In the genomic region with DNA sequence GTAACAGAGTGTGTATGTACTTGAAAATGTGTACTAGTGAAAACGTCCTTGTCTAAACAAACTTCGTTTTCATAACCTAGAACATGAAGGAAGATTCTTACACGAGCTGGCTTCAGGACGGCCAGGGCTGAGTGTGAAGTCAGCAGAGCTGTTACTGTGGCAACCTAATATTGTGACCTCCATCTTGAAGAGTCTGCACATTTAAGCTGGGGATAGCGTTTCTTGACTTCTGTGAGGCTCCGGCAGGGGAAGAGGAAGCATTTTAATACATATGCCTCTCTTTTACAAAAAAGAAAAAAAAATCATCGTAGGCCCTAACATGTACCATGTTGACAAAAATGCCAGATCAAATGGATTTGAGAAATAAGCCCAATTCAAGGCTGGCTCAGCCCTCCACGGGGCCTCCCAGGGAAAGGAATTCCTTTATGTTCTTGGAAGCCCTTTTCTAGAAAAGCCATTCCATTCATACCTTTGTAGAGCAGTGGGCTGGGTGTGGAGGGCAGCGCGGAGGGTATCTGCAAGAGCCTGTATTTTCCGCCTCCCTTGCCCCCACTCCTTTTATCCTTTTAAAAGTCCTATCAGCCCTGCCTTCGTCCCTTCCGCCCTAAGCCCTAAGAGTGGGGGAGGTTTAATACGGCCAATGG, we compare ENCODE assay signal across 13 cellular contexts. TPM values are rescaled to one million over a fixed set of nuclear protein-coding genes. Genes with fewer than 3 reads are reported as not detected.
DNase-seq lines count a peak whose midpoint lies in the region; ATAC-seq, FAIRE-seq and TF ChIP-seq lines count a peak whose summit lies in the region.
"Had no signal": no experiment of that assay in that cellular context is flagged by ENCODE, and none has a peak within 500 bp of the region (broad histone marks: within the 10 kb centered on the region; RNA-seq: fewer than 3 reads in every experiment).

No MANE protein-coding gene starts in this region.

- no peak overlapping the region for H2AFZ ChIP-seq in fibroblast of lung (ENCODE audit: low read length)

- WGBS in A549 (ENCODE audit: missing lambda C conversion rate), result 89% methylated on average over 14 of the region's 14 CpGs
- 14% methylated on average over 9 of the region's 14 CpGs for WGBS in HUES64
- no CpG with 5 or more reads among the region's 14 CpGs for WGBS in mesendoderm (ENCODE audit: extremely low coverage, insufficient coverage, low lambda C conversion rate)
- 87 to 92% (median 89%) methylated on average over 14 of the region's 14 CpGs for WGBS in adrenal gland, 4 donors

- no peak for TF ChIP-seq EP300 in A549 (IDR thresholded peaks at IDR 0.05)

- no peaks in the 10 kb centered on the region for H3K9me3 ChIP-seq in A549
- no peaks in the 10 kb centered on the region for H3K9me3 ChIP-seq in HUES64 (ENCODE audit: insufficient read depth, low read depth, low read length)
- no peaks in the 10 kb centered on the region for H3K9me3 ChIP-seq in fibroblast of lung (ENCODE audit: control insufficient read depth, insufficient read depth, low read depth, low read length)
- no peaks in the 10 kb centered on the region for H3K9me3 ChIP-seq in adrenal gland (replicated peaks in 1 of 3)

- H3K4me3 ChIP-seq in A549 (no peak overlapping the region), HUES64 (ENCODE audit: low read length) (peak overlapping the region; percentile 26), fibroblast of lung (replicated peaks in 1 of 4; ENCODE audit: control extremely low read depth in 1 of 4, insufficient read depth in 1 of 4, low read depth in 3 of 4, low read length in 4 of 4) (no peak overlapping the region), mesendoderm (ENCODE audit: low read length) (no peak overlapping the region), adrenal gland (no peak overlapping the region)

- no peak overlapping the region for H3K23ac ChIP-seq in mesendoderm (ENCODE audit: low read length)

- no peaks in the 10 kb centered on the region for H3K79me1 ChIP-seq in mesendoderm (ENCODE audit: low read length)

- H3K56ac ChIP-seq in mesendoderm (ENCODE audit: low read length), result peak overlapping the region; percentile 2

- H3K9ac ChIP-seq in HUES64 (ENCODE audit: low read depth, low read length), result peak overlapping the region; percentile 74
- H3K9ac ChIP-seq in fibroblast of lung (ENCODE audit: insufficient read depth, low read length), result no peak overlapping the region
- H3K9ac ChIP-seq in mesendoderm (ENCODE audit: low read length), result no peak overlapping the region

- no peak overlapping the region for H4K8ac ChIP-seq in mesendoderm (ENCODE audit: low read depth, low read length)

- H3K4ac ChIP-seq in mesendoderm (ENCODE audit: low read depth, low read length), result no peak overlapping the region

- POLR2A ChIA-PET in A549 (lab: Yijun Ruan, JAX), result no interaction called here

- no peak for TF ChIP-seq CTCF in A549 (IDR thresholded peaks at IDR 0.05)
- no peak for TF ChIP-seq CTCF in fibroblast of lung (conservative IDR thresholded peaks at IDR 0.05 in 1 of 2, IDR thresholded peaks at IDR 0.05 in 1 of 2; ENCODE audit: low read depth in 1 of 2, low read length in 2 of 2)
- TF ChIP-seq CTCF in adrenal gland (IDR thresholded peaks at IDR 0.05), result no peak

- CTCF ChIA-PET in A549 (lab: Yijun Ruan, JAX), result interaction anchor here (0.8 kb wide), 1 partner anchor 9 kb away, joined by 3 read pairs; no protein-coding TSS in a partner anchor

- H3K4me2 ChIP-seq in A549 (no peak overlapping the region), fibroblast of lung (ENCODE audit: extremely low read depth, insufficient read depth, low read length) (no peak overlapping the region), mesendoderm (ENCODE audit: low read length) (no peak overlapping the region)

- no peaks in the 10 kb centered on the region for H3K36me3 ChIP-seq in HUES64 (ENCODE audit: insufficient read depth, low read length)
- H3K36me3 ChIP-seq in fibroblast of lung (ENCODE audit: control insufficient read depth, insufficient read depth, low read length), result peaks cover 1% of the 10 kb centered on the region
- H3K36me3 ChIP-seq in mesendoderm (ENCODE audit: control insufficient read depth, insufficient read depth, low read length), result no peaks in the 10 kb centered on the region
- no peaks in the 10 kb centered on the region for H3K36me3 ChIP-seq in adrenal gland (replicated peaks in 1 of 2)

- no peak overlapping the region for H4K5ac ChIP-seq in mesendoderm (ENCODE audit: low read length)

- H2BK5ac ChIP-seq in mesendoderm (ENCODE audit: low read length), result no peak overlapping the region

- no peak overlapping the region for H2BK120ac ChIP-seq in mesendoderm (ENCODE audit: low read depth, low read length)

- intact Hi-C loops in adrenal gland (cut with DNase I), result loop anchor here (5.0 to 10.0 kb wide), 2 partner anchors 107 to 175 kb away; no protein-coding TSS in a partner anchor

- H3K27me3 ChIP-seq in HUES64 (ENCODE audit: insufficient read depth, low read length) (peaks cover 33% of the 10 kb centered on the region), fibroblast of lung (ENCODE audit: control insufficient read depth, insufficient read depth, low read length) (peaks cover 2% of the 10 kb centered on the region), mesendoderm (ENCODE audit: insufficient read depth, low read length, poor library complexity) (peaks cover 3% of the 10 kb centered on the region), adrenal gland (peaks cover 5% of the 10 kb centered on the region)

- ATAC-seq in A549, result peak; percentile 42 to 43; a peak in 3 of 6 replicates
- ATAC-seq in HG03025 (IDR thresholded peaks at IDR 0.05; ENCODE audit: low FRiP score, unreplicated experiment), result no peak
- ATAC-seq: activated CD8-positive, alpha-beta T cell treated with anti-CD3 and anti-CD28 coated beads for 36 hours; Panc1 had no signal

- TF ChIP-seq POLR2A in A549 (IDR thresholded peaks at IDR 0.05; ENCODE audit: low read length) (no peak), adrenal gland (IDR thresholded peaks at IDR 0.05) (no peak)

- H4K20me1 ChIP-seq in fibroblast of lung (ENCODE audit: control insufficient read depth, extremely low read depth, insufficient read depth, low read length), result no peaks in the 10 kb centered on the region

- H3K79me2 ChIP-seq in fibroblast of lung (ENCODE audit: control insufficient read depth, insufficient read depth, low read length) (no peaks in the 10 kb centered on the region), mesendoderm (ENCODE audit: control insufficient read depth, insufficient read depth, low read length) (no peaks in the 10 kb centered on the region)

- no peak for TF ChIP-seq RAD21 in A549 (conservative IDR thresholded peaks at IDR 0.05 in 1 of 2, IDR thresholded peaks at IDR 0.05 in 1 of 2)

- DNase-seq in A549 (ENCODE audit: low read depth in 1 of 2, low spot score in 1 of 2) (peak in 1 of 2 experiments; percentile 56), fibroblast of lung (ENCODE audit: low read depth in 2 of 2) (peak; percentile 42 to 63), mesendoderm (peak; percentile 98), adrenal gland (no peak), NCI-H226 (no peak), DMS79 (lab: John Stamatoyannopoulos, UW) (no peak)
- DNase-seq: activated CD8-positive, alpha-beta T cell treated with anti-CD3 and anti-CD28 coated beads for 36 hours; activated naive CD4-positive, alpha-beta T cell treated with anti-CD3 and anti-CD28 coated beads, Interleukin-2, amount 10 ng/mL, durations not matched to agents 7 days and 5 days; dermis blood vessel endothelial cell; NCI-H2171 treated with DMSO at 0.1 percent for 48 hours had no signal

- H2BK15ac ChIP-seq in mesendoderm (replicated peaks; ENCODE audit: low read depth), result no peak overlapping the region

- H3K18ac ChIP-seq in mesendoderm (ENCODE audit: low read length), result peak overlapping the region; percentile 18

- no peak overlapping the region for H2AK5ac ChIP-seq in mesendoderm (ENCODE audit: low read length)

- peaks cover 28% of the 10 kb centered on the region for H3K4me1 ChIP-seq in A549
- peaks cover 55% of the 10 kb centered on the region for H3K4me1 ChIP-seq in HUES64 (ENCODE audit: insufficient read depth, low read length)
- H3K4me1 ChIP-seq in fibroblast of lung (ENCODE audit: control insufficient read depth, extremely low read depth, insufficient read depth, low read length), result peaks cover 3% of the 10 kb centered on the region
- peaks cover 8% of the 10 kb centered on the region for H3K4me1 ChIP-seq in mesendoderm (ENCODE audit: control insufficient read depth, low read depth, low read length)
- H3K4me1 ChIP-seq in adrenal gland (replicated peaks in 1 of 2), result peaks cover 0 to 3% of the 10 kb centered on the region in 2 donors

- 0 out of 6 replicates have a peak overlapping the region, but pooled peaks of 1 of the 2 experiments have one; percentile 36 for H3K27ac ChIP-seq in A549
- H3K27ac ChIP-seq in HUES64 (ENCODE audit: low read depth, low read length), result peak overlapping the region; percentile 77
- no peak overlapping the region for H3K27ac ChIP-seq in fibroblast of lung (ENCODE audit: insufficient read depth, low read length)
- H3K27ac ChIP-seq in mesendoderm (ENCODE audit: low read depth, low read length), result peak overlapping the region; percentile 27
- H3K27ac ChIP-seq in adrenal gland, result no peak overlapping the region

- FAIRE-seq in A549 (lab: Jason Lieb, UNC), result no peak

TF ChIP-seq in A549, 52 proteins besides CTCF, POLR2A, EP300 and RAD21 (continues in another document):
- no peak for TF ChIP-seq HOXA7 (CRISPR knock-in tag; IDR thresholded peaks at IDR 0.05)
- no peak for TF ChIP-seq FOSB (CRISPR knock-in tag; IDR thresholded peaks at IDR 0.05)
- no peak for TF ChIP-seq MAFK (IDR thresholded peaks at IDR 0.05; ENCODE audit: partially characterized antibody)
- TF ChIP-seq ZSCAN20 (CRISPR knock-in tag; IDR thresholded peaks at IDR 0.05), result no peak
- no peak for TF ChIP-seq GATA3 (IDR thresholded peaks at IDR 0.05; ENCODE audit: borderline replicate concordance)
- TF ChIP-seq HOXB13 (CRISPR knock-in tag; IDR thresholded peaks at IDR 0.05; ENCODE audit: low read depth), result no peak
- TF ChIP-seq CHD4 (IDR thresholded peaks at IDR 0.05; ENCODE audit: borderline replicate concordance), result no peak

RNA-seq across cellular contexts. Expression of a gene that starts 51.1 kb away (rescaled TPM):
- polyA plus RNA-seq in A549 (2011; rRNA removed), result 12.6 and 12.9 TPM in 2 replicates
- 27.2 and 30.9 TPM in 2 replicates for polyA plus RNA-seq in A549 (2012; cell fraction: cytosol; rRNA removed)
- 49.2 and 57.7 TPM in 2 replicates for polyA plus RNA-seq in A549 (2012; cell fraction: nucleus; rRNA removed)
- polyA plus RNA-seq in A549 (2017; fragmentation: RNase III; extraction: RNeasy Plus Mini Kit Qiagen cat#74134 plus additional on column Dnase treatment), result 11.2 to 13.4 TPM (median 12.1 TPM) in 3 replicates
- polyA minus RNA-seq in A549 (2011; rRNA and poly(A)+ RNA removed), result 20.3 and 22.0 TPM in 2 replicates
- 0.10 TPM for polyA plus RNA-seq in HUES64 (2013, experiment 1 of 2)
- not detected for polyA plus RNA-seq in HUES64 (2013, experiment 2 of 2)
- not detected in 2 replicates for total RNA-seq in fibroblast of lung
- 0.11 and 0.22 TPM in 2 replicates for polyA plus RNA-seq in fibroblast of lung
- polyA plus RNA-seq in fibroblast of lung (2012), result 0.23 and 0.58 TPM in 2 replicates
- not detected in 2 replicates for polyA minus RNA-seq in fibroblast of lung (ENCODE audit: low replicate concordance)
- 0.04 TPM for polyA plus RNA-seq in mesendoderm (2013, experiment 1 of 2)
- polyA plus RNA-seq in mesendoderm (2013, experiment 2 of 2), result 0.01 TPM
- total RNA-seq in adrenal gland, result under 1 TPM in 4 of 8 donors, not detected in 4; 0.08 to 0.55 (median 0.33) TPM
- polyA plus RNA-seq in adrenal gland, result under 1 TPM; 0.03 to 0.15 (median 0.08) TPM
- total RNA-seq: activated CD8-positive, alpha-beta T cell treated with anti-CD3 and anti-CD28 coated beads for 36 hours had no signal

Comparison
In these comparisons a context has a peak if more than half of its experiments do, and no peak if none do; other contexts are left out.
1. DNase-seq: peak in fibroblast of lung (2 of 2) and mesendoderm (single experiment); none in adrenal gland (0 of 7), NCI-H226 (single experiment) and DMS79 (single experiment).
2. H3K27ac ChIP-seq: peak in HUES64 (single experiment) and mesendoderm (single experiment); none in fibroblast of lung (single experiment) and adrenal gland (0 of 5).
3. RNA of a gene that starts 51.1 kb away (polyA plus RNA-seq): 11.2 to 57.7 TPM in A549; 0.11 to 0.58 TPM in fibroblast of lung and 0.03 to 0.15 TPM in adrenal gland; every median in the first group is over 4 times any median in the second.